9 cellular contexts compared by ENCODE assay signal in genomic region chr2:62724886-62725711, GRCh38. TPM values are rescaled to one million over a fixed set of nuclear protein-coding genes. Genes with fewer than 3 reads are reported as not detected.
DNase-seq lines count a peak whose midpoint lies in the region; TF ChIP-seq lines count a peak whose summit lies in the region.
"Had no signal": no experiment of that assay in that cellular context is flagged by ENCODE, and none has a peak within 500 bp of the region (broad histone marks: within the 10 kb centered on the region; RNA-seq: fewer than 3 reads in every experiment).

No MANE protein-coding gene starts in this region.

- no peaks in the 10 kb centered on the region for H3K4me1 ChIP-seq in breast epithelium
- peaks cover 19% of the 10 kb centered on the region for H3K4me1 ChIP-seq in stomach smooth muscle (ENCODE audit: control insufficient read depth, insufficient read depth, low read length)
- no peaks in the 10 kb centered on the region for H3K4me1 ChIP-seq in SJCRH30

- no peak for TF ChIP-seq POLR2A in breast epithelium (IDR thresholded peaks at IDR 0.05)

- H3K9me3 Mint-ChIP-seq in MCF 10A (ENCODE audit: unreplicated experiment) = peaks cover 12% of the 10 kb centered on the region
- peaks cover 4% of the 10 kb centered on the region for H3K9me3 Mint-ChIP-seq in activated CD4-positive, alpha-beta T cell treated with anti-CD3 and anti-CD28 coated beads, Interleukin-2, amount 10 ng/mL, durations not matched to agents 24 days and 14 days

- POLR2A ChIA-PET in MCF 10A (lab: Yijun Ruan, JAX) = interaction anchor here (0.5 kb wide), 1 partner anchor 268 kb away, joined by 3 read pairs; no protein-coding TSS in a partner anchor

- intact Hi-C loops in MCF 10A (cut with micrococcal nuclease) (no loop called here), breast epithelium (cut with DNase I; ENCODE audit: low total_unique reads) (no loop called here)
- intact Hi-C loops in activated CD4-positive, alpha-beta T cell treated with anti-CD3 and anti-CD28 coated beads, Interleukin-2, amount 10 ng/mL, durations not matched to agents 24 days and 14 days (cut with micrococcal nuclease) = no loop called here

- H3K27ac ChIP-seq in breast epithelium (no peak overlapping the region), stomach smooth muscle (ENCODE audit: low read length) (peak overlapping the region; percentile 53), SJCRH30 (no peak overlapping the region)

- H3K9ac ChIP-seq in stomach smooth muscle (ENCODE audit: low read length in 2 of 2) = no peak overlapping the region

- H3K9me3 ChIP-seq in breast epithelium (peaks cover 0 to 5% of the 10 kb centered on the region in 2 donors), stomach smooth muscle (ENCODE audit: control insufficient read depth in 2 of 2, low read length in 2 of 2) (no peaks in the 10 kb centered on the region), SJCRH30 (replicated peaks) (no peaks in the 10 kb centered on the region)

- no peaks in the 10 kb centered on the region for H3K27me3 Mint-ChIP-seq in MCF 10A (ENCODE audit: insufficient read depth, unreplicated experiment)
- H3K27me3 Mint-ChIP-seq in activated CD4-positive, alpha-beta T cell treated with anti-CD3 and anti-CD28 coated beads, Interleukin-2, amount 10 ng/mL, durations not matched to agents 24 days and 14 days = no peaks in the 10 kb centered on the region

- no peak overlapping the region for H3K4me3 ChIP-seq in breast epithelium
- peak overlapping the region; percentile 28 to 31 for H3K4me3 ChIP-seq in stomach smooth muscle (ENCODE audit: low read length in 2 of 2)
- H3K4me3 ChIP-seq in SJCRH30 = no peak overlapping the region

- H3K36me3 ChIP-seq in breast epithelium (no peaks in the 10 kb centered on the region), stomach smooth muscle (ENCODE audit: control insufficient read depth in 2 of 2, insufficient read depth in 2 of 2, low read length in 2 of 2) (no peaks in the 10 kb centered on the region), SJCRH30 (0 out of 2 replicates have a peak, but pooled peaks cover 4% of the 10 kb centered on the region)

- H3K36me3 Mint-ChIP-seq in MCF 10A (ENCODE audit: insufficient read depth, unreplicated experiment) = peaks cover 28% of the 10 kb centered on the region
- peaks cover 7% of the 10 kb centered on the region for H3K36me3 Mint-ChIP-seq in activated CD4-positive, alpha-beta T cell treated with anti-CD3 and anti-CD28 coated beads, Interleukin-2, amount 10 ng/mL, durations not matched to agents 24 days and 14 days (ENCODE audit: low read depth)

- H3K4me3 Mint-ChIP-seq in MCF 10A (ENCODE audit: unreplicated experiment) = no peak overlapping the region
- no peak overlapping the region for H3K4me3 Mint-ChIP-seq in activated CD4-positive, alpha-beta T cell treated with anti-CD3 and anti-CD28 coated beads, Interleukin-2, amount 10 ng/mL, durations not matched to agents 24 days and 14 days
- H3K4me3 Mint-ChIP-seq: T-helper 1 cell treated with Interleukin-12 subunit alpha and Interleukin-12 subunit beta and Interleukin-4 antibody, amounts not matched to agents 30 μg/mL and 1 μg/mL, for 36 hours had no signal

- CTCF ChIA-PET in MCF 10A (lab: Yijun Ruan, JAX) = interaction anchor here (0.6 to 1.3 kb wide), 3 partner anchors 11 to 136 kb away, joined by 3 to 4 read pairs (median 3); no protein-coding TSS in a partner anchor

- peaks cover 41% of the 10 kb centered on the region for H3K4me1 Mint-ChIP-seq in MCF 10A (ENCODE audit: insufficient read depth, unreplicated experiment)
- H3K4me1 Mint-ChIP-seq in activated CD4-positive, alpha-beta T cell treated with anti-CD3 and anti-CD28 coated beads, Interleukin-2, amount 10 ng/mL, durations not matched to agents 24 days and 14 days = peaks cover 3% of the 10 kb centered on the region

- DNase-seq in MCF 10A (ENCODE audit: unreplicated experiment) (peak; percentile 72), breast epithelium (ENCODE audit: low spot score in 2 of 2) (no peak), hippocampal formation (lab: John Stamatoyannopoulos, UW) (peak; percentile 4 to 49), SJCRH30 (no peak), SIG-M5 treated with dmso at 0.1 percent for 504 hours (lab: John Stamatoyannopoulos, UW; ENCODE audit: unreplicated experiment) (no peak), NCI-H2029 treated with DMSO at 0.1 percent for 48 hours (lab: John Stamatoyannopoulos, UW) (no peak)
- DNase-seq in activated CD4-positive, alpha-beta T cell treated with anti-CD3 and anti-CD28 coated beads, Interleukin-2, amount 10 ng/mL, durations not matched to agents 24 days and 14 days = peak; percentile 68

- peak overlapping the region; percentile 39 for H3K27ac Mint-ChIP-seq in MCF 10A (ENCODE audit: low read depth, unreplicated experiment)
- H3K27ac Mint-ChIP-seq in activated CD4-positive, alpha-beta T cell treated with anti-CD3 and anti-CD28 coated beads, Interleukin-2, amount 10 ng/mL, durations not matched to agents 24 days and 14 days = no peak overlapping the region
- H3K27ac Mint-ChIP-seq: T-helper 1 cell treated with Interleukin-12 subunit alpha and Interleukin-12 subunit beta and Interleukin-4 antibody, amounts not matched to agents 30 μg/mL and 1 μg/mL, for 36 hours had no signal

- no TSS peak for BruUV-seq in MCF 10A (replicated peaks; lab: Mats Ljungman, UMichigan)

- TF ChIP-seq CTCF in MCF 10A (IDR thresholded peaks at IDR 0.05; ENCODE audit: unreplicated experiment) = peak; percentile 47
- no peak for TF ChIP-seq CTCF in breast epithelium (IDR thresholded peaks at IDR 0.05)

- H3K27me3 ChIP-seq in breast epithelium (no peaks in the 10 kb centered on the region), stomach smooth muscle (ENCODE audit: control insufficient read depth in 1 of 2, insufficient read depth in 2 of 2, low read length in 2 of 2) (no peaks in the 10 kb centered on the region), SJCRH30 (no peaks in the 10 kb centered on the region)

RNA-seq across cellular contexts. Expression of gene EHBP1, which starts 19.6 kb away (rescaled TPM):
- total RNA-seq in MCF 10A (2022) = 62.1 and 81.2 TPM in 2 replicates
- total RNA-seq in breast epithelium = 100 to 1,000 TPM in 1 of 3 donors, 10 to 100 TPM in 2; 65.9 to 118 (median 87.2) TPM
- total RNA-seq in activated CD4-positive, alpha-beta T cell treated with anti-CD3 and anti-CD28 coated beads, Interleukin-2, amount 10 ng/mL, durations not matched to agents 24 days and 14 days = 23.9 and 27.4 TPM in 2 replicates
- 29.1 and 32.7 TPM in 2 replicates for total RNA-seq in SJCRH30 (2014; rRNA removed; shearing (Covaris generic))

Comparison
In these comparisons a context has a peak if more than half of its experiments do, and no peak if none do; other contexts are left out.
1. DNase-seq: peak in MCF 10A (single experiment), activated CD4-positive, alpha-beta T cell treated with anti-CD3 and anti-CD28 coated beads, Interleukin-2, amount 10 ng/mL, durations not matched to agents 24 days and 14 days (single experiment) and hippocampal formation (2 of 2); none in breast epithelium (0 of 2), SJCRH30 (0 of 2), SIG-M5 treated with dmso at 0.1 percent for 504 hours (single experiment) and NCI-H2029 treated with DMSO at 0.1 percent for 48 hours (single experiment).
2. H3K4me3 ChIP-seq: peak in stomach smooth muscle (2 of 2); none in breast epithelium (0 of 3) and SJCRH30 (single experiment).